27 cellular contexts compared by ENCODE assay signal in genomic region chr11:85766801-85767200, GRCh38. TPM values are rescaled to one million over a fixed set of nuclear protein-coding genes. Genes with fewer than 3 reads are reported as not detected.
DNase-seq lines count a peak whose midpoint lies in the region; ATAC-seq and TF ChIP-seq lines count a peak whose summit lies in the region.
"Had no signal": no experiment of that assay in that cellular context is flagged by ENCODE, and none has a peak within 500 bp of the region (broad histone marks: within the 10 kb centered on the region; RNA-seq: fewer than 3 reads in every experiment).

No MANE protein-coding gene starts in this region.

- POLR2A ChIA-PET in activated CD4-positive, alpha-beta memory T cell treated with anti-CD3 and anti-CD28 coated beads for 36 hours (lab: Charles Lee) = no interaction called here

- no peaks in the 10 kb centered on the region for H3K27me3 Mint-ChIP-seq in activated naive CD4-positive, alpha-beta T cell treated with anti-CD3 and anti-CD28 coated beads, Interleukin-2, amount 50 U/mL, for 24 hours
- H3K27me3 Mint-ChIP-seq in activated CD4-positive, alpha-beta memory T cell treated with anti-CD3 and anti-CD28 coated beads for 36 hours = no peaks in the 10 kb centered on the region
- H3K27me3 Mint-ChIP-seq: naive thymus-derived CD8-positive, alpha-beta T cell; T-cell had no signal

- H3K27ac Mint-ChIP-seq in activated naive CD4-positive, alpha-beta T cell treated with anti-CD3 and anti-CD28 coated beads, Interleukin-2, amount 50 U/mL, for 24 hours = peak overlapping the region; percentile 20
- no peak overlapping the region for H3K27ac Mint-ChIP-seq in activated CD4-positive, alpha-beta memory T cell treated with anti-CD3 and anti-CD28 coated beads for 36 hours
- H3K27ac Mint-ChIP-seq: memory B cell had no signal

- DNase-seq in activated naive CD4-positive, alpha-beta T cell treated with anti-CD3 and anti-CD28 coated beads, Interleukin-2, amount 50 U/mL, for 16 hours = no peak
- DNase-seq in fibroblast of villous mesenchyme (ENCODE audit: low read depth) (peak; percentile 56), vagina (ENCODE audit: extremely low spot score in 2 of 2) (no peak), NOMO-1 treated with dmso at 0.1 percent for 144 hours (lab: John Stamatoyannopoulos, UW; ENCODE audit: unreplicated experiment) (no peak)
- DNase-seq in activated CD4-positive, alpha-beta memory T cell treated with anti-CD3 and anti-CD28 coated beads for 36 hours = no peak
- DNase-seq: 8988T; activated naive CD4-positive, alpha-beta T cell treated with Interleukin-2 at 50 U/mL for 16 hours; activated T-cell treated with anti-CD3 and anti-CD28 coated beads, Interleukin-2, amount 50 U/mL, for 1 hour; dorsolateral prefrontal cortex; EL; gastrocnemius medialis; H7; KBM-7; MM.1S; naive thymus-derived CD8-positive, alpha-beta T cell; NCI-H1436 treated with DMSO at 0.1 percent for 48 hours; NCI-H510A; SJCRH30; stimulated activated CD4-positive, alpha-beta T cell treated with anti-CD3 and anti-CD28 coated beads, Interleukin-4, amount 100 ng/mL, for 24 hours; stimulated activated naive CD4-positive, alpha-beta T cell treated with Interleukin-2 at 50 U/mL for 16 hours; T-cell had no signal

- no peak overlapping the region for H3K27ac ChIP-seq in vagina
- H3K27ac ChIP-seq: BLaER1 treated with 17β-estradiol and CSF1 and Interleukin-3, amounts not matched to agents 10 nM and 100 nM; dorsolateral prefrontal cortex; gastrocnemius medialis; SJCRH30 had no signal

- H3K4me3 Mint-ChIP-seq in activated naive CD4-positive, alpha-beta T cell treated with anti-CD3 and anti-CD28 coated beads, Interleukin-2, amount 50 U/mL, for 24 hours = no peak overlapping the region
- no peak overlapping the region for H3K4me3 Mint-ChIP-seq in activated CD4-positive, alpha-beta memory T cell treated with anti-CD3 and anti-CD28 coated beads for 36 hours
- H3K4me3 Mint-ChIP-seq: memory B cell; naive thymus-derived CD8-positive, alpha-beta T cell; T-cell had no signal

- no peaks in the 10 kb centered on the region for H3K27me3 ChIP-seq in neuron (ENCODE audit: insufficient read depth, low read length)
- no peaks in the 10 kb centered on the region for H3K27me3 ChIP-seq in vagina
- H3K27me3 ChIP-seq: BLaER1 treated with 17β-estradiol and CSF1 and Interleukin-3, amounts not matched to agents 10 nM and 100 nM; dorsolateral prefrontal cortex; gastrocnemius medialis; SJCRH30 had no signal

- CTCF ChIA-PET in activated CD4-positive, alpha-beta memory T cell treated with anti-CD3 and anti-CD28 coated beads for 36 hours (lab: Charles Lee) = interaction anchor here (1.1 to 1.2 kb wide), 2 partner anchors 27 to 72 kb away, joined by 3 to 4 read pairs; no protein-coding TSS in a partner anchor

- peaks cover 10% of the 10 kb centered on the region for H3K4me1 ChIP-seq in neuron (ENCODE audit: insufficient read depth, low read length)
- no peaks in the 10 kb centered on the region for H3K4me1 ChIP-seq in vagina
- H3K4me1 ChIP-seq: BLaER1 treated with 17β-estradiol and CSF1 and Interleukin-3, amounts not matched to agents 10 nM and 100 nM; gastrocnemius medialis had no signal

- peaks cover 5% of the 10 kb centered on the region for H3K9me3 Mint-ChIP-seq in activated naive CD4-positive, alpha-beta T cell treated with anti-CD3 and anti-CD28 coated beads, Interleukin-2, amount 50 U/mL, for 24 hours
- H3K9me3 Mint-ChIP-seq in activated CD4-positive, alpha-beta memory T cell treated with anti-CD3 and anti-CD28 coated beads for 36 hours = no peaks in the 10 kb centered on the region
- H3K9me3 Mint-ChIP-seq: memory B cell had no signal

- TF ChIP-seq CTCF in fibroblast of villous mesenchyme (IDR thresholded peaks at IDR 0.05; ENCODE audit: insufficient read depth, low read depth, low read length) (no peak), vagina (IDR thresholded peaks at IDR 0.05) (no peak)

- H3K36me3 Mint-ChIP-seq in activated naive CD4-positive, alpha-beta T cell treated with anti-CD3 and anti-CD28 coated beads, Interleukin-2, amount 50 U/mL, for 24 hours = peaks cover 13% of the 10 kb centered on the region
- no peaks in the 10 kb centered on the region for H3K36me3 Mint-ChIP-seq in activated CD4-positive, alpha-beta memory T cell treated with anti-CD3 and anti-CD28 coated beads for 36 hours
- H3K36me3 Mint-ChIP-seq: memory B cell had no signal

- H2AFZ ChIP-seq in neuron (ENCODE audit: low read depth, low read length) = peak overlapping the region; percentile 8

- no peaks in the 10 kb centered on the region for H3K36me3 ChIP-seq in neuron (ENCODE audit: insufficient read depth, low read length)
- H3K36me3 ChIP-seq in vagina = no peaks in the 10 kb centered on the region
- H3K36me3 ChIP-seq: BLaER1 treated with 17β-estradiol and CSF1 and Interleukin-3, amounts not matched to agents 10 nM and 100 nM; gastrocnemius medialis; SJCRH30 had no signal

- no peak for ATAC-seq in GM19351 (IDR thresholded peaks at IDR 0.05; ENCODE audit: unreplicated experiment)
- ATAC-seq: activated CD4-positive, CD25-positive, alpha-beta regulatory T cell treated with anti-CD3 and anti-CD28 coated beads, Interleukin-2, amount 50 U/mL, for 24 hours; gastrocnemius medialis; naive thymus-derived CD8-positive, alpha-beta T cell; T-cell had no signal

- H3K9me3 ChIP-seq in neuron (ENCODE audit: low read length) = no peaks in the 10 kb centered on the region
- H3K9me3 ChIP-seq in vagina = no peaks in the 10 kb centered on the region
- H3K9me3 ChIP-seq: gastrocnemius medialis had no signal

- TF ChIP-seq POLR2A in vagina (IDR thresholded peaks at IDR 0.05) = no peak

- intact Hi-C loops in vagina (cut with DNase I) = no loop called here
- intact Hi-C loops in activated CD4-positive, alpha-beta memory T cell treated with anti-CD3 and anti-CD28 coated beads for 36 hours (cut with micrococcal nuclease) = no loop called here

- H3K4me3 ChIP-seq in fibroblast of villous mesenchyme (ENCODE audit: low read depth, low read length) = no peak overlapping the region
- H3K4me3 ChIP-seq in neuron (ENCODE audit: low read length) = no peak overlapping the region
- H3K4me3 ChIP-seq in vagina = no peak overlapping the region
- H3K4me3 ChIP-seq: BLaER1 treated with 17β-estradiol and CSF1 and Interleukin-3, amounts not matched to agents 10 nM and 100 nM; gastrocnemius medialis; SJCRH30 had no signal

- peaks cover 64% of the 10 kb centered on the region for H3K4me1 Mint-ChIP-seq in activated naive CD4-positive, alpha-beta T cell treated with anti-CD3 and anti-CD28 coated beads, Interleukin-2, amount 50 U/mL, for 24 hours
- peaks cover 57% of the 10 kb centered on the region for H3K4me1 Mint-ChIP-seq in activated CD4-positive, alpha-beta memory T cell treated with anti-CD3 and anti-CD28 coated beads for 36 hours (ENCODE audit: low read depth)
- H3K4me1 Mint-ChIP-seq: memory B cell had no signal

RNA-seq across cellular contexts. Expression of gene SYTL2, which starts 44.1 kb away (rescaled TPM):
- total RNA-seq in fibroblast of villous mesenchyme (10.8 and 28.3 TPM in 2 replicates), vagina (17.4 TPM)
- total RNA-seq in activated CD4-positive, alpha-beta memory T cell treated with anti-CD3 and anti-CD28 coated beads for 36 hours = 10 to 100 TPM; 10.2 TPM
